Comparison of ENCODE assay signal across 29 cellular contexts in the genomic region with DNA sequence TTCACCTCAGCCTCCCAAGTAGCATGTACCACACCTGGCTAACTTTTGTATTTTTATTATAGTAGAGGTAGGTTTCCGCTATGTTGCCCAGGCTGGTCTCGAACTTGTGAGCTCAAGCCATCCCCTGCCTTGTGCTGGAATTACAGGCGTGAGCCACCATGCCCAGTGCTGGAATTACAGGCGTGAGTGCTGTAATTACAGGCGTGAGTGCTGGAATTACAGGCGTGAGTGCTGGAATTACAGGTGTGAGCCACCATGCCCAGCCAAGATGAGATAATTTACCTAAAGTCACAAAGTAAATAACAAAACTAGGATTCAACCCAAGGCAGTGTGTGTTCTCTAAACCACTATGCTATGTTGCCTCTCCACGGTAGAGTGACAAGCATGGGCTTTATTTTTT. TPM values are rescaled to one million over a fixed set of nuclear protein-coding genes. Genes with fewer than 3 reads are reported as not detected.
"Had no signal": no experiment of that assay in that cellular context is flagged by ENCODE, and none has a peak within 500 bp of the region (broad histone marks: within the 10 kb centered on the region; RNA-seq: fewer than 3 reads in every experiment).

No MANE protein-coding gene starts in this region.

- H3K9me3 ChIP-seq: esophagus squamous epithelium, heart right ventricle, left ventricle myocardium inferior, lower lobe of right lung, psoas muscle, sigmoid colon, testis, tibial artery, upper lobe of left lung, uterus had no signal

- H3K27me3 ChIP-seq: testis, uterus had no signal

- DNase-seq: dermis blood vessel endothelial cell; effector memory CD8-positive, alpha-beta T cell; erythroblast; esophagus squamous epithelium; foreskin melanocyte; glutamatergic neuron; heart right ventricle; hippocampal formation; left cardiac atrium; left ventricle myocardium inferior; lower lobe of right lung; midbrain; naive thymus-derived CD8-positive, alpha-beta T cell; nephron progenitor cell; nucleus accumbens; psoas muscle; right cardiac atrium; sigmoid colon; stimulated activated CD4-positive, alpha-beta T cell treated with anti-CD3 and anti-CD28 coated beads, Interleukin-4, amount 100 ng/mL, for 4 hours; stimulated activated naive CD8-positive, alpha-beta T cell treated with anti-CD3 and anti-CD28 coated beads, Interleukin-15, Interleukin-2, amounts not matched to agents 100 U/mL and 50 U/mL, for 24 hours; substantia nigra; testis; tibial artery; upper lobe of left lung; uterus had no signal

- FAIRE-seq: endometrium, islet of Langerhans had no signal

- H3K27ac ChIP-seq: coronary artery, esophagus squamous epithelium, left ventricle myocardium inferior, lower lobe of right lung, sigmoid colon, testis, tibial artery, upper lobe of left lung, uterus had no signal

- ATAC-seq: effector memory CD8-positive, alpha-beta T cell; heart right ventricle; left cardiac atrium; lower lobe of right lung; naive thymus-derived CD8-positive, alpha-beta T cell; psoas muscle; right cardiac atrium; stimulated activated memory B cell treated with anti-CD40 and anti-IgM and Interleukin-4, amounts not matched to agents 10 μg/mL and 1 μg/mL and 100 μg/mL, for 72 hours; stimulated activated naive CD8-positive, alpha-beta T cell treated with anti-CD3 and anti-CD28 coated beads, Interleukin-15, Interleukin-2, amounts not matched to agents 100 U/mL and 50 U/mL, for 24 hours had no signal

- H3K36me3 ChIP-seq: uterus had no signal

- H3K4me3 ChIP-seq: coronary artery, esophagus squamous epithelium, heart right ventricle, left ventricle myocardium inferior, lower lobe of right lung, psoas muscle, sigmoid colon, testis, tibial artery, upper lobe of left lung, uterus had no signal

RNA-seq across cellular contexts. Expression of gene LRRN4CL, which starts 6.8 kb away (rescaled TPM):
- polyA plus RNA-seq: naive thymus-derived CD8-positive, alpha-beta T cell had no signal
